Comparison of ENCODE assay signal across 1 cellular context in the genomic region with DNA sequence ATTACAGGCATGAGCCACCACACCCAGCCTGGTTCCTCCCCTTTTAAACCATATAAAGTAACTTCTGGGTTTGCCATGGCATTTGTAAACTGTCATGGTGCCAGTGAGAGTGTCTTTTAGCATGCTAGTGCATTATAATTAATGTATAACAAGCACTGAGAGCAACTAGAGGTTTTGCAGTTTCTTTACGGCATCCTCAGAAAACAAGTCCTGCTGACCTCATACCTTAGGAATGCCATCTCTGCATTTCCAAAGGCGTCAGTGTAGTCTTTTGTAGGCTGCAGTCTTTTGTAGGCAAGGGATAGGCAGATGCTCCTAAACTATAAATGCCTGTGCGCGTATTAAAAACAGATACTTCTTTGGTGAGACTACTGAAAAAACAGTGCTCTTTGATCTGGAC.
TF ChIP-seq lines count a peak whose summit lies in the region.

No MANE protein-coding gene starts in this region.

TF ChIP-seq in GM23338, 12 proteins besides CTCF, POLR2A, EP300 and RAD21 (continued from another document):
- TF ChIP-seq, protein P1, sequence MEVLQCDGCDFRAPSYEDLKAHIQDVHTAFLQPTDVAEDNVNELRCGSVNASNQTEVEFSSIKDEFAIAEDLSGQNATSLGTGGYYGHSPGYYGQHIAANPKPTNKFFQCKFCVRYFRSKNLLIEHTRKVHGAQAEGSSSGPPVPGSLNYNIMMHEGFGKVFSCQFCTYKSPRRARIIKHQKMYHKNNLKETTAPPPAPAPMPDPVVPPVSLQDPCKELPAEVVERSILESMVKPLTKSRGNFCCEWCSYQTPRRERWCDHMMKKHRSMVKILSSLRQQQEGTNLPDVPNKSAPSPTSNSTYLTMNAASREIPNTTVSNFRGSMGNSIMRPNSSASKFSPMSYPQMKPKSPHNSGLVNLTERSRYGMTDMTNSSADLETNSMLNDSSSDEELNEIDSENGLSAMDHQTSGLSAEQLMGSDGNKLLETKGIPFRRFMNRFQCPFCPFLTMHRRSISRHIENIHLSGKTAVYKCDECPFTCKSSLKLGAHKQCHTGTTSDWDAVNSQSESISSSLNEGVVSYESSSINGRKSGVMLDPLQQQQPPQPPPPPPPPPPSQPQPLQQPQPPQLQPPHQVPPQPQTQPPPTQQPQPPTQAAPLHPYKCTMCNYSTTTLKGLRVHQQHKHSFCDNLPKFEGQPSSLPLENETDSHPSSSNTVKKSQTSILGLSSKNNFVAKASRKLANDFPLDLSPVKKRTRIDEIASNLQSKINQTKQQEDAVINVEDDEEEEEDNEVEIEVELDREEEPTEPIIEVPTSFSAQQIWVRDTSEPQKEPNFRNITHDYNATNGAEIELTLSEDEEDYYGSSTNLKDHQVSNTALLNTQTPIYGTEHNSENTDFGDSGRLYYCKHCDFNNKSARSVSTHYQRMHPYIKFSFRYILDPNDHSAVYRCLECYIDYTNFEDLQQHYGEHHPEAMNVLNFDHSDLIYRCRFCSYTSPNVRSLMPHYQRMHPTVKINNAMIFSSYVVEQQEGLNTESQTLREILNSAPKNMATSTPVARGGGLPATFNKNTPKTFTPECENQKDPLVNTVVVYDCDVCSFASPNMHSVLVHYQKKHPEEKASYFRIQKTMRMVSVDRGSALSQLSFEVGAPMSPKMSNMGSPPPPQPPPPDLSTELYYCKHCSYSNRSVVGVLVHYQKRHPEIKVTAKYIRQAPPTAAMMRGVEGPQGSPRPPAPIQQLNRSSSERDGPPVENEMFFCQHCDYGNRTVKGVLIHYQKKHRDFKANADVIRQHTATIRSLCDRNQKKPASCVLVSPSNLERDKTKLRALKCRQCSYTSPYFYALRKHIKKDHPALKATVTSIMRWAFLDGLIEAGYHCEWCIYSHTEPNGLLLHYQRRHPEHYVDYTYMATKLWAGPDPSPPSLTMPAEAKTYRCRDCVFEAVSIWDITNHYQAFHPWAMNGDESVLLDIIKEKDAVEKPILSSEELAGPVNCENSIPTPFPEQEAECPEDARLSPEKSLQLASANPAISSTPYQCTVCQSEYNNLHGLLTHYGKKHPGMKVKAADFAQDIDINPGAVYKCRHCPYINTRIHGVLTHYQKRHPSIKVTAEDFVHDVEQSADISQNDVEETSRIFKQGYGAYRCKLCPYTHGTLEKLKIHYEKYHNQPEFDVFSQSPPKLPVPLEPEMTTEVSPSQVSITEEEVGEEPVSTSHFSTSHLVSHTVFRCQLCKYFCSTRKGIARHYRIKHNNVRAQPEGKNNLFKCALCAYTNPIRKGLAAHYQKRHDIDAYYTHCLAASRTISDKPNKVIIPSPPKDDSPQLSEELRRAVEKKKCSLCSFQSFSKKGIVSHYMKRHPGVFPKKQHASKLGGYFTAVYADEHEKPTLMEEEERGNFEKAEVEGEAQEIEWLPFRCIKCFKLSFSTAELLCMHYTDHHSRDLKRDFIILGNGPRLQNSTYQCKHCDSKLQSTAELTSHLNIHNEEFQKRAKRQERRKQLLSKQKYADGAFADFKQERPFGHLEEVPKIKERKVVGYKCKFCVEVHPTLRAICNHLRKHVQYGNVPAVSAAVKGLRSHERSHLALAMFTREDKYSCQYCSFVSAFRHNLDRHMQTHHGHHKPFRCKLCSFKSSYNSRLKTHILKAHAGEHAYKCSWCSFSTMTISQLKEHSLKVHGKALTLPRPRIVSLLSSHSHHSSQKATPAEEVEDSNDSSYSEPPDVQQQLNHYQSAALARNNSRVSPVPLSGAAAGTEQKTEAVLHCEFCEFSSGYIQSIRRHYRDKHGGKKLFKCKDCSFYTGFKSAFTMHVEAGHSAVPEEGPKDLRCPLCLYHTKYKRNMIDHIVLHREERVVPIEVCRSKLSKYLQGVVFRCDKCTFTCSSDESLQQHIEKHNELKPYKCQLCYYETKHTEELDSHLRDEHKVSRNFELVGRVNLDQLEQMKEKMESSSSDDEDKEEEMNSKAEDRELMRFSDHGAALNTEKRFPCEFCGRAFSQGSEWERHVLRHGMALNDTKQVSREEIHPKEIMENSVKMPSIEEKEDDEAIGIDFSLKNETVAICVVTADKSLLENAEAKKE (CRISPR knock-in tag; IDR thresholded peaks at IDR 0.05) = no peak
- TF ChIP-seq POLR2AphosphoS5 (IDR thresholded peaks at IDR 0.05; ENCODE audit: low read depth) = no peak
